In genomic region chr13:31236211-31236786, GRCh38 we compare ENCODE assay signal across 8 cellular contexts. TPM values are rescaled to one million over a fixed set of nuclear protein-coding genes. Genes with fewer than 3 reads are reported as not detected.
DNase-seq lines count a peak whose midpoint lies in the region; ATAC-seq and TF ChIP-seq lines count a peak whose summit lies in the region.

No MANE protein-coding gene starts in this region.

- TF ChIP-seq RAD21 in IMR-90 (IDR thresholded peaks at IDR 0.05; ENCODE audit: low read length) = peak; percentile 71

- no peak overlapping the region for H2BK12ac ChIP-seq in trophoblast cell (ENCODE audit: low read length)

- H3K4me3 ChIP-seq in IMR-90 (ENCODE audit: insufficient read depth, low read depth, low read length) (no peak overlapping the region), fibroblast of mammary gland (ENCODE audit: control insufficient read depth, low read depth, low read length) (no peak overlapping the region), trophoblast cell (ENCODE audit: low read depth, low read length) (no peak overlapping the region)

- H4K8ac ChIP-seq in IMR-90 (ENCODE audit: low read depth in 2 of 2, low read length in 2 of 2) (no peak overlapping the region), trophoblast cell (ENCODE audit: low read depth, low read length) (no peak overlapping the region)

- H2AFZ ChIP-seq in IMR-90 (replicated peaks; ENCODE audit: low read length, poor library complexity) (no peak overlapping the region), trophoblast cell (ENCODE audit: insufficient read depth, low read length, poor library complexity) (no peak overlapping the region)

- no peaks in the 10 kb centered on the region for H3K79me1 ChIP-seq in IMR-90 (ENCODE audit: low read depth in 1 of 2, low read length in 2 of 2)
- H3K79me1 ChIP-seq in trophoblast cell (ENCODE audit: low read length) = no peaks in the 10 kb centered on the region

- H3K18ac ChIP-seq in IMR-90 (ENCODE audit: low read depth, low read length) (no peak overlapping the region), trophoblast cell (ENCODE audit: low read length) (no peak overlapping the region)

- dilution Hi-C loops in IMR-90 (cut with HindIII; ENCODE audit: low sequenced_read_pairs, unreplicated experiment) = no loop called here

- H2BK5ac ChIP-seq in IMR-90 (ENCODE audit: low read depth, low read length, poor library complexity, severe bottlenecking) (no peak overlapping the region), trophoblast cell (ENCODE audit: low read depth, low read length, poor library complexity) (no peak overlapping the region)

- no peaks in the 10 kb centered on the region for H3K36me3 ChIP-seq in IMR-90 (ENCODE audit: control insufficient read depth, insufficient read depth, low read length)
- H3K36me3 ChIP-seq in trophoblast cell (ENCODE audit: control insufficient read depth in 1 of 2, insufficient read depth in 2 of 2, low read length in 2 of 2) = no peaks in the 10 kb centered on the region

- H3K4me1 ChIP-seq in IMR-90 (ENCODE audit: control insufficient read depth, insufficient read depth, low read length) = no peaks in the 10 kb centered on the region
- H3K4me1 ChIP-seq in trophoblast cell (ENCODE audit: control insufficient read depth in 1 of 2, insufficient read depth in 2 of 2, low read length in 2 of 2) = no peaks in the 10 kb centered on the region

- no peaks in the 10 kb centered on the region for H3K9me1 ChIP-seq in IMR-90 (ENCODE audit: insufficient read depth, low read length)

- H3K27me3 ChIP-seq in IMR-90 (ENCODE audit: control insufficient read depth, insufficient read depth, low read length) (no peaks in the 10 kb centered on the region), trophoblast cell (ENCODE audit: insufficient read depth, low read length) (no peaks in the 10 kb centered on the region)

- POLR2A ChIA-PET in IMR-90 (lab: Charles Lee; ENCODE audit: unreplicated experiment) = no interaction called here
- POLR2A ChIA-PET in RWPE1 (lab: Yijun Ruan, JAX; ENCODE audit: low non-redundant PET) = no interaction called here

- H3K36me3 Mint-ChIP-seq in activated naive CD8-positive, alpha-beta T cell treated with anti-CD3 and anti-CD28 coated beads for 36 hours = no peaks in the 10 kb centered on the region

- no peak overlapping the region for H2AK9ac ChIP-seq in IMR-90 (replicated peaks; ENCODE audit: low read depth, low read length, poor library complexity)

- H4K5ac ChIP-seq in IMR-90 (ENCODE audit: low read depth, low read length) = no peak overlapping the region

- TF ChIP-seq CTCF in IMR-90 (conservative IDR thresholded peaks at IDR 0.05; ENCODE audit: low read depth, low read length) (peak; percentile 77), RWPE1 (conservative IDR thresholded peaks at IDR 0.05; ENCODE audit: low read depth) (peak; percentile 73), fibroblast of mammary gland (conservative IDR thresholded peaks at IDR 0.05; ENCODE audit: control insufficient read depth, insufficient read depth, low read depth, low read length) (peak; percentile 84)

- no peak overlapping the region for H3K14ac ChIP-seq in IMR-90 (replicated peaks; ENCODE audit: low read depth, low read length)
- no peak overlapping the region for H3K14ac ChIP-seq in trophoblast cell (ENCODE audit: low read length)

- H3K56ac ChIP-seq in IMR-90 (ENCODE audit: extremely low read depth, insufficient read depth, low read length) = no peak overlapping the region

- ATAC-seq in IMR-90 (ENCODE audit: low read depth) (peak; percentile 82), HG02938 (IDR thresholded peaks at IDR 0.05; ENCODE audit: unreplicated experiment) (no peak)

- no peak overlapping the region for H3K9ac ChIP-seq in IMR-90 (ENCODE audit: low read depth, low read length)
- no peak overlapping the region for H3K9ac ChIP-seq in trophoblast cell (ENCODE audit: low read length)

- in situ Hi-C loops in IMR-90 (cut with MboI; ENCODE audit: low sequenced_read_pairs) = loop anchor here (25.0 kb wide), 1 partner anchor 501 kb away; the partner anchor contains the start of gene RXFP2

- H3K9me3 ChIP-seq in IMR-90 (ENCODE audit: control insufficient read depth, insufficient read depth, low read length) (no peaks in the 10 kb centered on the region), trophoblast cell (ENCODE audit: insufficient read depth, low read depth, low read length) (no peaks in the 10 kb centered on the region)

- TF ChIP-seq POLR2A in IMR-90 (IDR thresholded peaks at IDR 0.05; ENCODE audit: low read depth, low read length) = no peak

- H4K12ac ChIP-seq in trophoblast cell (ENCODE audit: low read depth, low read length) = no peak overlapping the region

- CTCF ChIA-PET in IMR-90 (lab: Yijun Ruan, JAX) = interaction anchor here (0.6 to 2.8 kb wide), 12 partner anchors 9 to 429 kb away, joined by 3 to 19 read pairs (median 4); no protein-coding TSS in a partner anchor
- CTCF ChIA-PET in RWPE1 (lab: Yijun Ruan, JAX) = interaction anchor here (0.5 to 4.1 kb wide), 17 partner anchors 9 to 703 kb away, joined by 3 to 36 read pairs (median 3); no protein-coding TSS in a partner anchor

- H2AK5ac ChIP-seq in IMR-90 (ENCODE audit: low read depth, low read length) (no peak overlapping the region), trophoblast cell (ENCODE audit: low read length) (no peak overlapping the region)

- no peak overlapping the region for H3K23ac ChIP-seq in IMR-90 (ENCODE audit: low read depth, low read length)
- no peak overlapping the region for H3K23ac ChIP-seq in trophoblast cell (ENCODE audit: low read length)

- no peaks in the 10 kb centered on the region for H3K79me2 ChIP-seq in trophoblast cell (ENCODE audit: control insufficient read depth, insufficient read depth, low read length, poor library complexity)

- no peak overlapping the region for H3K4ac ChIP-seq in IMR-90 (ENCODE audit: low read depth, low read length)
- H3K4ac ChIP-seq in trophoblast cell (ENCODE audit: low read depth, low read length) = no peak overlapping the region

- intact Hi-C loops in IMR-90 (cut with micrococcal nuclease) = loop anchor here (1.0 to 2.0 kb wide), 2 partner anchors 188 to 507 kb away; no protein-coding TSS in a partner anchor

- no peak overlapping the region for H3K27ac ChIP-seq in IMR-90 (ENCODE audit: insufficient read depth, low read length)
- no peak overlapping the region for H3K27ac ChIP-seq in RWPE1
- H3K27ac ChIP-seq in trophoblast cell (ENCODE audit: low read depth, low read length) = no peak overlapping the region

- no CpG with 5 or more reads among the region's 3 CpGs for WGBS in IMR-90 (ENCODE audit: extremely low coverage in 2 of 2, insufficient read length in 1 of 2), 2 experiments
- WGBS in trophoblast cell (ENCODE audit: extremely low coverage, insufficient coverage, insufficient read length) = no CpG with 5 or more reads among the region's 3 CpGs

- no peaks in the 10 kb centered on the region for H3K27me3 Mint-ChIP-seq in activated naive CD8-positive, alpha-beta T cell treated with anti-CD3 and anti-CD28 coated beads for 36 hours

- H4K20me1 ChIP-seq in IMR-90 (ENCODE audit: insufficient read depth, low read length) = no peaks in the 10 kb centered on the region

- H2BK15ac ChIP-seq in IMR-90 (ENCODE audit: low read depth, low read length) = no peak overlapping the region

- no peak overlapping the region for H3K4me3 Mint-ChIP-seq in activated naive CD8-positive, alpha-beta T cell treated with anti-CD3 and anti-CD28 coated beads for 36 hours

- H3K4me2 ChIP-seq in IMR-90 (ENCODE audit: low read depth, low read length) (no peak overlapping the region), trophoblast cell (ENCODE audit: low read length) (no peak overlapping the region)

- H3K4me1 Mint-ChIP-seq in activated naive CD8-positive, alpha-beta T cell treated with anti-CD3 and anti-CD28 coated beads for 36 hours = no peaks in the 10 kb centered on the region

- no peak overlapping the region for H2BK20ac ChIP-seq in IMR-90 (ENCODE audit: low read depth, low read length)

- no peak overlapping the region for H4K91ac ChIP-seq in IMR-90 (ENCODE audit: insufficient read depth, low read depth, low read length)
- H4K91ac ChIP-seq in trophoblast cell (ENCODE audit: low read depth, low read length) = no peak overlapping the region

- DNase-seq in D341Med (ENCODE audit: low spot score) = peak; percentile 40
- peak; percentile 54 for DNase-seq in IMR-90
- peak; percentile 24 for DNase-seq in RWPE1 (ENCODE audit: low spot score)
- DNase-seq in fibroblast of mammary gland (ENCODE audit: low read depth) = peak; percentile 65
- DNase-seq in trophoblast cell = peak; percentile 13 to 63
- DNase-seq in activated naive CD8-positive, alpha-beta T cell treated with anti-CD3 and anti-CD28 coated beads for 36 hours = no peak
- DNase-seq in NCI-H1048 (lab: John Stamatoyannopoulos, UW) = no peak

- H3K9me3 Mint-ChIP-seq in activated naive CD8-positive, alpha-beta T cell treated with anti-CD3 and anti-CD28 coated beads for 36 hours = no peaks in the 10 kb centered on the region

- no TSS peak for BruUV-seq in IMR-90 (replicated peaks; lab: Mats Ljungman, UMichigan)

- no peak overlapping the region for H3K27ac Mint-ChIP-seq in activated naive CD8-positive, alpha-beta T cell treated with anti-CD3 and anti-CD28 coated beads for 36 hours

- no peak overlapping the region for H2BK120ac ChIP-seq in IMR-90 (ENCODE audit: low read depth, low read length)
- no peak overlapping the region for H2BK120ac ChIP-seq in trophoblast cell (ENCODE audit: insufficient read depth, low read length, poor library complexity)

TF ChIP-seq in IMR-90, 13 proteins besides CTCF, POLR2A, EP300 and RAD21:
- TF ChIP-seq RCOR1 (IDR thresholded peaks at IDR 0.05; ENCODE audit: insufficient replicate concordance, low read length) = no peak
- TF ChIP-seq MAZ (IDR thresholded peaks at IDR 0.05; ENCODE audit: borderline replicate concordance, low read depth, low read length) = no peak
- TF ChIP-seq CEBPB (IDR thresholded peaks at IDR 0.05; ENCODE audit: low read depth, low read length) = peak; percentile 68
- peak; percentile 65 for TF ChIP-seq SMC3 (IDR thresholded peaks at IDR 0.05; ENCODE audit: low read depth, low read length)

RNA-seq across cellular contexts. Expression of gene B3GLCT, which starts 36.5 kb away (rescaled TPM):
- 4.5 and 5.8 TPM in 2 replicates for total RNA-seq in IMR-90 (2012; rRNA removed)
- 1.7 and 2.0 TPM in 2 replicates for polyA plus RNA-seq in IMR-90 (2012; rRNA removed)
- polyA plus RNA-seq in IMR-90 (2012; cell fraction: cytosol; rRNA removed) = 0.51 and 0.70 TPM in 2 replicates
- 0.20 and 1.0 TPM in 2 replicates for polyA plus RNA-seq in IMR-90 (2012; cell fraction: nucleus; rRNA removed; ENCODE audit: low replicate concordance)
- polyA plus RNA-seq in trophoblast cell (2013) = 6.2 and 6.3 TPM in 2 replicates
- total RNA-seq in activated naive CD8-positive, alpha-beta T cell treated with anti-CD3 and anti-CD28 coated beads for 36 hours = 1 to 10 TPM; 3.3 to 3.7 TPM

Comparison
In these comparisons a context has a peak if more than half of its experiments do, and no peak if none do; other contexts are left out.
1. DNase-seq: peak in D341Med (single experiment), IMR-90 (single experiment), RWPE1 (single experiment), fibroblast of mammary gland (single experiment) and trophoblast cell (2 of 2); none in activated naive CD8-positive, alpha-beta T cell treated with anti-CD3 and anti-CD28 coated beads for 36 hours (single experiment) and NCI-H1048 (single experiment).
2. Peak in every context shown above with its lines, with median percentiles within 50 percentile points of each other: CTCF ChIP-seq.